In genomic region chr6:32154514-32155161, GRCh38 we compare ENCODE assay signal across 8 cellular contexts. TPM values are rescaled to one million over a fixed set of nuclear protein-coding genes. Genes with fewer than 3 reads are reported as not detected.
DNase-seq lines count a peak whose midpoint lies in the region; ATAC-seq and TF ChIP-seq lines count a peak whose summit lies in the region.

No MANE protein-coding gene starts in this region.

- intact Hi-C loops in HCT116 (cut with micrococcal nuclease) = loop anchor here (1.0 kb wide), 2 partner anchors 24 to 35 kb away; partner anchors contain the start of gene FKBPL

- RAD21 ChIA-PET in HCT116 (lab: Charles Lee; ENCODE audit: low non-redundant PET in 1 of 2, low total read pairs in 2 of 2, uncharacterized antibody in 2 of 2, unreplicated experiment in 2 of 2) = no interaction called here

- H3K27me3 ChIP-seq in HCT116 (ENCODE audit: insufficient read depth, low read length) (no peaks in the 10 kb centered on the region), kidney epithelial cell (ENCODE audit: control insufficient read depth, insufficient read depth, low read length) (peaks cover 17% of the 10 kb centered on the region)

- no peak for TF ChIP-seq POLR2A in HCT116 (IDR thresholded peaks at IDR 0.05; ENCODE audit: borderline replicate concordance, extremely low read depth, insufficient read depth, insufficient read length)

- peak; percentile 77 for DNase-seq in Caki2 (ENCODE audit: low read depth)
- peak; percentile 54 for DNase-seq in HCT116 (ENCODE audit: low read depth, low spot score)
- DNase-seq in NCI-H2171 (lab: John Stamatoyannopoulos, UW) = peak; percentile 49
- peak; percentile 68 for DNase-seq in WTC11 (ENCODE audit: low spot score)
- DNase-seq in central memory CD4-positive, alpha-beta T cell = peak; percentile 63
- no peak for DNase-seq in kidney epithelial cell (ENCODE audit: low read depth)
- peak; percentile 41 to 43 for DNase-seq in stimulated activated CD4-positive, alpha-beta T cell treated with anti-CD3 and anti-CD28 coated beads, Interleukin-1b, Interleukin-23, amount 100 ng/mL, for 4 hours (ENCODE audit: low read depth in 2 of 2)

- in situ Hi-C loops in Caki2 (cut with HindIII; ENCODE audit: low pct_unique_long_range_greater_than_20kb, low sequenced_read_pairs) = no loop called here

- peaks cover 26% of the 10 kb centered on the region for H3K36me3 Mint-ChIP-seq in WTC11

- H3K4me3 Mint-ChIP-seq in WTC11 = peak overlapping the region; percentile 100

- H3K27me3 Mint-ChIP-seq in WTC11 (ENCODE audit: low read depth) = peaks cover 32% of the 10 kb centered on the region

- peak; percentile 87 for TF ChIP-seq RAD21 in HCT116 (IDR thresholded peaks at IDR 0.05; ENCODE audit: low read depth)

- CTCF ChIA-PET in HCT116 (lab: Charles Lee) = interaction anchor here (1.2 kb wide), 2 partner anchors 36 to 67 kb away, joined by 6 read pairs; no protein-coding TSS in a partner anchor
- CTCF ChIA-PET in WTC11 (lab: Charles Lee) = interaction anchor here (0.6 to 1.3 kb wide), 8 partner anchors 10 to 800 kb away, joined by 3 to 9 read pairs (median 5); partner anchors contain the start of genes ATF6B and EGFL8

- ATAC-seq in HCT116 (peak; percentile 72), WTC11 (peak; percentile 23), GM18502 (IDR thresholded peaks at IDR 0.05; ENCODE audit: poor library complexity, unreplicated experiment) (no peak)

- peaks cover 16% of the 10 kb centered on the region for H3K79me2 ChIP-seq in HCT116 (ENCODE audit: insufficient read depth, low read length)

- H3K9ac ChIP-seq in HCT116 (ENCODE audit: low read length) = peak overlapping the region; percentile 93

- no peaks in the 10 kb centered on the region for H3K9me3 ChIP-seq in HCT116 (ENCODE audit: control insufficient read depth in 1 of 2, insufficient read depth in 1 of 2, low read depth in 1 of 2, low read length in 2 of 2)

- H3K9me3 Mint-ChIP-seq in WTC11 = no peaks in the 10 kb centered on the region

- peak overlapping the region; percentile 98 for H3K27ac ChIP-seq in HCT116 (ENCODE audit: low read depth, low read length)

- POLR2A ChIA-PET in HCT116 (lab: Charles Lee) = no interaction called here
- POLR2A ChIA-PET in WTC11 (lab: Charles Lee) = interaction anchor here (0.5 to 1.0 kb wide), 4 partner anchors 11 to 59 kb away, joined by 3 to 8 read pairs (median 4); no protein-coding TSS in a partner anchor

- H3K4me1 ChIP-seq in HCT116 (ENCODE audit: control insufficient read depth in 1 of 2, insufficient read depth in 2 of 2, low read length in 2 of 2) = peaks cover 12 to 25% of the 10 kb centered on the region in 2 experiments

- H3K36me3 ChIP-seq in HCT116 (ENCODE audit: control insufficient read depth in 1 of 2, insufficient read depth in 2 of 2, low read length in 2 of 2) (peaks cover 14 to 17% of the 10 kb centered on the region in 2 experiments; a peak in 3 of 4 replicates), kidney epithelial cell (ENCODE audit: control insufficient read depth, insufficient read depth, low read length) (no peaks in the 10 kb centered on the region)

- peak overlapping the region; percentile 99 for H3K27ac Mint-ChIP-seq in WTC11

- no peak overlapping the region for H2AFZ ChIP-seq in HCT116 (ENCODE audit: low read depth, low read length, poor library complexity, severe bottlenecking)

- peaks cover 33% of the 10 kb centered on the region for H3K4me1 Mint-ChIP-seq in WTC11

- peak overlapping the region; percentile 95 for H3K4me2 ChIP-seq in HCT116 (ENCODE audit: low read length)

- BruUV-seq in HCT116 (replicated peaks; lab: Mats Ljungman, UMichigan) = no TSS peak

- TF ChIP-seq CTCF in HCT116 (IDR thresholded peaks at IDR 0.05 in 2 of 3, conservative IDR thresholded peaks at IDR 0.05 in 1 of 3; ENCODE audit: borderline replicate concordance in 1 of 3, insufficient read depth in 1 of 3, low read depth in 2 of 3, low read length in 2 of 3) (peak; percentile 58 to 81 (median 61)), WTC11 (IDR thresholded peaks at IDR 0.05) (no peak), kidney epithelial cell (IDR thresholded peaks at IDR 0.05; ENCODE audit: insufficient read depth, low read length, poor library complexity, severe bottlenecking) (peak; percentile 68)

- H3K4me3 ChIP-seq in HCT116 (replicated peaks in 1 of 2; ENCODE audit: low read depth in 1 of 2, low read length in 2 of 2) (peak overlapping the region; percentile 93 to 95), kidney epithelial cell (ENCODE audit: low read depth, low read length) (peak overlapping the region; percentile 61)

- no peaks in the 10 kb centered on the region for H4K20me1 ChIP-seq in HCT116 (ENCODE audit: insufficient read depth)

- H3K9me2 ChIP-seq in HCT116 (ENCODE audit: insufficient read depth) = no peaks in the 10 kb centered on the region

TF ChIP-seq in HCT116, 20 proteins besides CTCF, POLR2A, EP300 and RAD21:
- TF ChIP-seq EGR1 (IDR thresholded peaks at IDR 0.05; ENCODE audit: low read depth) = no peak
- TF ChIP-seq MAX (IDR thresholded peaks at IDR 0.05) = peak; percentile 42; the same call in 1 of the 2 replicates

TF ChIP-seq in WTC11, 78 proteins besides CTCF, POLR2A, EP300 and RAD21 (continues in another document):
- TF ChIP-seq ARID4B (CRISPR knock-in tag; IDR thresholded peaks at IDR 0.05; ENCODE audit: borderline replicate concordance) (no peak; the same call in 1 of the 2 replicates), E2F4 (CRISPR knock-in tag; IDR thresholded peaks at IDR 0.05; ENCODE audit: borderline replicate concordance, low read depth) (no peak), ZNF138 (CRISPR knock-in tag; conservative IDR thresholded peaks at IDR 0.05) (no peak)

RNA-seq across cellular contexts. Expression of gene PPT2, which starts 0.7 kb away (rescaled TPM):
- 27.3 and 270 TPM in 2 replicates for total RNA-seq in Caki2 (2014; rRNA removed; shearing (Covaris generic); ENCODE audit: low replicate concordance)
- total RNA-seq in HCT116 (2021; ENCODE audit: unreplicated experiment) (21.0 TPM), WTC11 (2021) (30.0 to 33.8 TPM (median 31.6 TPM) in 3 replicates), kidney epithelial cell (12.9 and 20.5 TPM in 2 replicates)
- 12.8 and 16.4 TPM in 2 replicates for polyA plus RNA-seq in HCT116 (2012)

RNA-seq across cellular contexts. Expression of gene PRRT1, which starts 2.9 kb away (rescaled TPM):
- not detected in 2 replicates for total RNA-seq in Caki2 (2014; rRNA removed; shearing (Covaris generic); ENCODE audit: low replicate concordance)
- 6.1 TPM for total RNA-seq in HCT116 (2021; ENCODE audit: unreplicated experiment)
- 4.0 and 4.8 TPM in 2 replicates for polyA plus RNA-seq in HCT116 (2012)
- total RNA-seq in WTC11 (2021) = 1.4 to 2.2 TPM (median 1.6 TPM) in 3 replicates
- 0.27 TPM in 1 of 2 replicates, not detected in the other for total RNA-seq in kidney epithelial cell

RNA-seq across cellular contexts. Expression of gene EGFL8, which starts 9.8 kb away (rescaled TPM):
- total RNA-seq in Caki2 (2014; rRNA removed; shearing (Covaris generic); ENCODE audit: low replicate concordance) = 1.5 and 3.6 TPM in 2 replicates
- total RNA-seq in HCT116 (2021; ENCODE audit: unreplicated experiment) (29.0 TPM), WTC11 (2021) (15.7 to 17.5 TPM (median 17.4 TPM) in 3 replicates), kidney epithelial cell (2.6 and 5.1 TPM in 2 replicates)
- 14.5 TPM in 2 replicates for polyA plus RNA-seq in HCT116 (2012)

RNA-seq across cellular contexts. Expression of gene AGPAT1, which starts 21.2 kb away (rescaled TPM):
- 42.7 and 61.0 TPM in 2 replicates for total RNA-seq in Caki2 (2014; rRNA removed; shearing (Covaris generic); ENCODE audit: low replicate concordance)
- total RNA-seq in HCT116 (2021; ENCODE audit: unreplicated experiment) = 55.6 TPM
- 60.3 and 68.4 TPM in 2 replicates for polyA plus RNA-seq in HCT116 (2012)
- 84.5 to 88.9 TPM (median 87.5 TPM) in 3 replicates for total RNA-seq in WTC11 (2021)
- total RNA-seq in kidney epithelial cell = 57.2 and 62.3 TPM in 2 replicates

RNA-seq across cellular contexts. Expression of gene RNF5, which starts 23.6 kb away (rescaled TPM):
- total RNA-seq in Caki2 (2014; rRNA removed; shearing (Covaris generic); ENCODE audit: low replicate concordance) = 111 and 147 TPM in 2 replicates
- total RNA-seq in HCT116 (2021; ENCODE audit: unreplicated experiment) (45.9 TPM), WTC11 (2021) (108 to 114 TPM (median 111 TPM) in 3 replicates), kidney epithelial cell (76.8 and 90.1 TPM in 2 replicates)
- 76.9 and 86.5 TPM in 2 replicates for polyA plus RNA-seq in HCT116 (2012)
